In the genomic region with DNA sequence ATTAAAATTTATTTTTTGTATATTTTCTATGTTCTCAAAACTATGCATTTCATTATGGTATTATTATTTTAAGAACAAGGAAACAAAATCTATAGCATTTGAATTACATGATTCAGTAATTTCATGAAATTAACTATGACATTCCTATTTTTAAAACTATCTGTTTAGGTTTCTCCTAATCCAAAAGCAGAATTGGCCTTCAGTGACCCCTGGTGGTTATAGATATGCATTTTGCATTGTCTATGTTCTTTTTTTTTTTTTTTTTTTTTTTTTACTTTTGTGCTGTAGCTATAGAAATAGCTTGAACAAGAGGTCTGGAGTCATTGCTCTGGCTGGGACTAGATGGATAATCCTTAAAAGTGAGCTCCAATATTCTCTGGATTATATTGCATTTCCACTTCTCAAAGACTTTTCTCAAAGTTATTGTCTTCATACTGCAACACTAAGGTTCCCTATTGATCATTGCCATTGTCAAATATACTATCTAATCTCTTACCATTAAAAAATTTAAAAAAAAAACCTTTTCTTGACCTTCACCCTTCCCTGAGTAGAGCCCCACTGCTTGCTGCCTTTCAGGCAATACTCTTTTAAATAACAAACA, we compare ENCODE assay signal across 8 cellular contexts. TPM values are rescaled to one million over a fixed set of nuclear protein-coding genes. Genes with fewer than 3 reads are reported as not detected.
DNase-seq lines count a peak whose midpoint lies in the region; ATAC-seq, FAIRE-seq and TF ChIP-seq lines count a peak whose summit lies in the region.

No MANE protein-coding gene starts in this region.

- peaks cover 14% of the 10 kb centered on the region for H3K9me3 ChIP-seq in adipocyte (ENCODE audit: control insufficient read depth, low read length)
- H3K9me3 ChIP-seq in HepG2 (ENCODE audit: low read length) = peaks cover 4% of the 10 kb centered on the region

- H3K4me3 Mint-ChIP-seq in activated CD4-positive, alpha-beta T cell treated with anti-CD3 and anti-CD28 coated beads, Interleukin-2, amount 10 ng/mL, durations not matched to agents 7 days and 5 days = no peak overlapping the region

- H3K27ac Mint-ChIP-seq in activated CD4-positive, alpha-beta T cell treated with anti-CD3 and anti-CD28 coated beads, Interleukin-2, amount 10 ng/mL, durations not matched to agents 7 days and 5 days = no peak overlapping the region

- no peaks in the 10 kb centered on the region for H4K20me1 ChIP-seq in HepG2 (ENCODE audit: insufficient read depth, low read length)

- CTCF ChIA-PET in activated CD4-positive, alpha-beta T cell treated with anti-CD3 and anti-CD28 coated beads, Interleukin-2, amount 10 ng/mL, durations not matched to agents 7 days and 5 days (lab: Charles Lee) = interaction anchor here (0.5 kb wide), 1 partner anchor 24 kb away, joined by 6 read pairs; no protein-coding TSS in a partner anchor
- CTCF ChIA-PET in HepG2 (lab: Yijun Ruan, JAX; ENCODE audit: low intra/inter-chr PET ratio, low total read pairs) = interaction anchor here (0.7 to 1.9 kb wide), 4 partner anchors 37 to 173 kb away, joined by 3 to 11 read pairs (median 4); no protein-coding TSS in a partner anchor

- intact Hi-C loops in HepG2 (cut with micrococcal nuclease; ENCODE audit: unreplicated experiment) = loop anchor here (1.0 to 5.0 kb wide), 4 partner anchors 37 to 174 kb away; no protein-coding TSS in a partner anchor

- H3K4me1 Mint-ChIP-seq in activated CD4-positive, alpha-beta T cell treated with anti-CD3 and anti-CD28 coated beads, Interleukin-2, amount 10 ng/mL, durations not matched to agents 7 days and 5 days = no peaks in the 10 kb centered on the region

- no peak overlapping the region for H2AFZ ChIP-seq in HepG2 (ENCODE audit: low read length)

- BruUV-seq in HepG2 (replicated peaks; lab: Mats Ljungman, UMichigan) = no TSS peak

- H3K9ac ChIP-seq in adipocyte (ENCODE audit: low read length) (no peak overlapping the region), HepG2 (ENCODE audit: insufficient read depth, low read depth, low read length) (no peak overlapping the region)

- H3K27me3 ChIP-seq in adipocyte (replicated peaks; ENCODE audit: control insufficient read depth, insufficient read depth, low read length) (no peaks in the 10 kb centered on the region), HepG2 (ENCODE audit: control insufficient read depth in 1 of 2, insufficient read depth in 2 of 2, low read length in 2 of 2) (no peaks in the 10 kb centered on the region; a peak in 1 of 5 replicates)

- H3K27ac ChIP-seq in HepG2 (ENCODE audit: extremely low read length, insufficient read depth, low read length) = no peak overlapping the region

- peak; percentile 53 for TF ChIP-seq CTCF in HepG2 (CRISPR knock-in tag; IDR thresholded peaks at IDR 0.05)
- TF ChIP-seq CTCF in GM20000 (IDR thresholded peaks at IDR 0.05; ENCODE audit: extremely low read depth, missing control alignments) = no peak

- H3K9me3 Mint-ChIP-seq in activated CD4-positive, alpha-beta T cell treated with anti-CD3 and anti-CD28 coated beads, Interleukin-2, amount 10 ng/mL, durations not matched to agents 7 days and 5 days = peaks cover 5% of the 10 kb centered on the region

- DNase-seq in activated CD4-positive, alpha-beta T cell treated with anti-CD3 and anti-CD28 coated beads, Interleukin-2, amount 10 ng/mL, durations not matched to agents 7 days and 5 days = peak; percentile 42
- no peak for DNase-seq in activated CD4-positive, alpha-beta T cell treated with anti-CD3 and anti-CD28 coated beads, Interleukin-2, amount 50 U/mL, for 1 hour
- DNase-seq in NCI-H1092 treated with DMSO at 0.1 percent for 48 hours (lab: John Stamatoyannopoulos, UW) (peak; percentile 57), adipocyte (ENCODE audit: low read depth) (peak; percentile 83), HepG2 (ENCODE audit: low spot score) (peak; percentile 51), GM20000 (ENCODE audit: low spot score) (no peak)
- no peak for DNase-seq in effector CD8-positive, alpha-beta T cell (lab: John Stamatoyannopoulos, UW)

- no peaks in the 10 kb centered on the region for H3K36me3 Mint-ChIP-seq in activated CD4-positive, alpha-beta T cell treated with anti-CD3 and anti-CD28 coated beads, Interleukin-2, amount 10 ng/mL, durations not matched to agents 7 days and 5 days (ENCODE audit: low read depth)

- no peak overlapping the region for H3K4me2 ChIP-seq in HepG2 (ENCODE audit: low read depth, low read length)

- H3K79me2 ChIP-seq in HepG2 (ENCODE audit: insufficient read depth, low read length) = no peaks in the 10 kb centered on the region

- in situ Hi-C loops in HepG2 (cut with HindIII; ENCODE audit: extremely low pct_ligation_motif_present, low pct_unique_long_range_greater_than_20kb) = no loop called here

- H3K4me3 ChIP-seq in adipocyte (ENCODE audit: low read length) = no peak overlapping the region
- H3K4me3 ChIP-seq in HepG2 (replicated peaks in 1 of 3; ENCODE audit: insufficient read depth in 1 of 3, low read depth in 2 of 3, low read length in 3 of 3) = no peak overlapping the region

- ATAC-seq in HepG2 = peak; percentile 34; the same call in 1 of the 3 replicates
- no peak for ATAC-seq in HG03342 (IDR thresholded peaks at IDR 0.05; ENCODE audit: unreplicated experiment)

- peak; percentile 32 for FAIRE-seq in HepG2 (lab: Jason Lieb, UNC)

- H3K4me1 ChIP-seq in adipocyte (ENCODE audit: control insufficient read depth, insufficient read depth, low read length) (no peaks in the 10 kb centered on the region), HepG2 (ENCODE audit: insufficient read depth, low read length) (no peaks in the 10 kb centered on the region)

- POLR2A ChIA-PET in activated CD4-positive, alpha-beta T cell treated with anti-CD3 and anti-CD28 coated beads, Interleukin-2, amount 10 ng/mL, durations not matched to agents 7 days and 5 days (lab: Charles Lee) = no interaction called here
- POLR2A ChIA-PET in HepG2 (lab: Yijun Ruan, JAX) = interaction anchor here (0.7 kb wide), 1 partner anchor 134 kb away, joined by 3 read pairs; no protein-coding TSS in a partner anchor

- TF ChIP-seq RAD21 in HepG2 (CRISPR knock-in tag; IDR thresholded peaks at IDR 0.05) = no peak

- H3K36me3 ChIP-seq in adipocyte (ENCODE audit: control insufficient read depth, insufficient read depth, low read length, severe bottlenecking) = no peaks in the 10 kb centered on the region
- no peaks in the 10 kb centered on the region for H3K36me3 ChIP-seq in HepG2 (replicated peaks in 1 of 2; ENCODE audit: control insufficient read depth in 1 of 2, insufficient read depth in 2 of 2, low read length in 2 of 2)

- TF ChIP-seq POLR2A in HepG2 (IDR thresholded peaks at IDR 0.05; ENCODE audit: insufficient read depth in 1 of 2, low read depth in 2 of 2, low read length in 2 of 2) = no peak

- H3K27me3 Mint-ChIP-seq in activated CD4-positive, alpha-beta T cell treated with anti-CD3 and anti-CD28 coated beads, Interleukin-2, amount 10 ng/mL, durations not matched to agents 7 days and 5 days = peaks cover 42% of the 10 kb centered on the region

- no peak for TF ChIP-seq EP300 in HepG2 (IDR thresholded peaks at IDR 0.05; ENCODE audit: low read depth in 2 of 2, low read length in 2 of 2)
- no peak for TF ChIP-seq EP300 in HepG2 (CRISPR knock-in tag; IDR thresholded peaks at IDR 0.05; ENCODE audit: borderline replicate concordance)

RNA-seq across cellular contexts. Expression of gene DNAJC3, which starts 15.9 kb away (rescaled TPM):
- total RNA-seq in activated CD4-positive, alpha-beta T cell treated with anti-CD3 and anti-CD28 coated beads, Interleukin-2, amount 10 ng/mL, durations not matched to agents 7 days and 5 days = 10 to 100 TPM; 20.3 to 21.6 TPM
- 38.1 and 48.2 TPM in 2 replicates for total RNA-seq in HepG2 (2016; rRNA removed; fragmentation: Illumina TruSeq; extraction: Trizol)
- 30.3 and 34.8 TPM in 2 replicates for total RNA-seq in HepG2 (2016; cell fraction: cytosol; rRNA removed; fragmentation: Illumina TruSeq; extraction: Trizol; ENCODE audit: low read depth)
- total RNA-seq in HepG2 (2016; cell fraction: insoluble cytoplasmic fraction; rRNA removed; fragmentation: Illumina TruSeq; extraction: Trizol) = 32.9 and 48.9 TPM in 2 replicates
- total RNA-seq in HepG2 (2016; cell fraction: membrane; rRNA removed; fragmentation: Illumina TruSeq; extraction: Trizol) = 14.3 and 17.6 TPM in 2 replicates
- 48.4 and 54.1 TPM in 2 replicates for total RNA-seq in HepG2 (2016; cell fraction: nucleus; rRNA removed; fragmentation: Illumina TruSeq; extraction: Trizol)
- polyA plus RNA-seq in HepG2 (2011; rRNA removed) = 9.7 and 10.4 TPM in 2 replicates
- 5.4 and 8.2 TPM in 2 replicates for polyA plus RNA-seq in HepG2 (2011; cell fraction: cytosol; rRNA removed)
- polyA plus RNA-seq in HepG2 (2011; cell fraction: nucleus; rRNA removed) = 2.8 and 3.7 TPM in 2 replicates
- polyA plus RNA-seq in HepG2 (2012) = 12.1 and 15.4 TPM in 2 replicates
- 1.4 TPM in 2 replicates for polyA plus RNA-seq in HepG2 (2016; cell fraction: cytosol; fragmentation: Illumina TruSeq; extraction: Trizol; ENCODE audit: low read depth)
- 16.8 and 19.2 TPM in 2 replicates for polyA plus RNA-seq in HepG2 (2016; cell fraction: insoluble cytoplasmic fraction; fragmentation: Illumina TruSeq; extraction: Trizol; ENCODE audit: low read depth)
- 3.1 and 3.7 TPM in 2 replicates for polyA plus RNA-seq in HepG2 (2016; cell fraction: membrane; fragmentation: Illumina TruSeq; extraction: Trizol; ENCODE audit: low read depth)
- 37.4 and 38.5 TPM in 2 replicates for polyA plus RNA-seq in HepG2 (2016; cell fraction: nucleus; fragmentation: Illumina TruSeq; extraction: Trizol; ENCODE audit: insufficient read depth, low read depth)
- polyA minus RNA-seq in HepG2 (2011; rRNA and poly(A)+ RNA removed; ENCODE audit: low replicate concordance) = 13.2 and 17.4 TPM in 2 replicates
- 21.4 and 25.3 TPM in 2 replicates for polyA minus RNA-seq in HepG2 (2011; cell fraction: cytosol; rRNA and poly(A)+ RNA removed)
- 14.4 and 17.8 TPM in 2 replicates for polyA minus RNA-seq in HepG2 (2011; cell fraction: nucleus; rRNA and poly(A)+ RNA removed)

RNA-seq across cellular contexts. Expression of gene DZIP1, which starts 16.6 kb away (rescaled TPM):
- under 1 TPM; 0.05 to 0.15 TPM for total RNA-seq in activated CD4-positive, alpha-beta T cell treated with anti-CD3 and anti-CD28 coated beads, Interleukin-2, amount 10 ng/mL, durations not matched to agents 7 days and 5 days
- total RNA-seq in HepG2 (2016; rRNA removed; fragmentation: Illumina TruSeq; extraction: Trizol) = 36.7 and 36.9 TPM in 2 replicates
- 21.9 and 22.3 TPM in 2 replicates for total RNA-seq in HepG2 (2016; cell fraction: cytosol; rRNA removed; fragmentation: Illumina TruSeq; extraction: Trizol; ENCODE audit: low read depth)
- total RNA-seq in HepG2 (2016; cell fraction: insoluble cytoplasmic fraction; rRNA removed; fragmentation: Illumina TruSeq; extraction: Trizol) = 30.6 and 38.7 TPM in 2 replicates
- total RNA-seq in HepG2 (2016; cell fraction: membrane; rRNA removed; fragmentation: Illumina TruSeq; extraction: Trizol) = 73.3 and 77.2 TPM in 2 replicates
- total RNA-seq in HepG2 (2016; cell fraction: nucleus; rRNA removed; fragmentation: Illumina TruSeq; extraction: Trizol) = 38.1 and 43.2 TPM in 2 replicates
- polyA plus RNA-seq in HepG2 (2011; rRNA removed) = 10.8 and 11.0 TPM in 2 replicates
- 6.0 and 6.6 TPM in 2 replicates for polyA plus RNA-seq in HepG2 (2011; cell fraction: cytosol; rRNA removed)
- 18.3 and 20.8 TPM in 2 replicates for polyA plus RNA-seq in HepG2 (2011; cell fraction: nucleus; rRNA removed)
- 9.4 and 12.5 TPM in 2 replicates for polyA plus RNA-seq in HepG2 (2012)
- polyA plus RNA-seq in HepG2 (2016; cell fraction: cytosol; fragmentation: Illumina TruSeq; extraction: Trizol; ENCODE audit: low read depth) = 22.5 and 24.2 TPM in 2 replicates
- 29.9 and 34.9 TPM in 2 replicates for polyA plus RNA-seq in HepG2 (2016; cell fraction: insoluble cytoplasmic fraction; fragmentation: Illumina TruSeq; extraction: Trizol; ENCODE audit: low read depth)
- polyA plus RNA-seq in HepG2 (2016; cell fraction: membrane; fragmentation: Illumina TruSeq; extraction: Trizol; ENCODE audit: low read depth) = 46.4 and 53.4 TPM in 2 replicates
- 49.4 and 55.6 TPM in 2 replicates for polyA plus RNA-seq in HepG2 (2016; cell fraction: nucleus; fragmentation: Illumina TruSeq; extraction: Trizol; ENCODE audit: insufficient read depth, low read depth)
- 18.4 TPM in 1 of 2 replicates, not detected in the other for polyA minus RNA-seq in HepG2 (2011; rRNA and poly(A)+ RNA removed; ENCODE audit: low replicate concordance)
- 9.9 and 11.3 TPM in 2 replicates for polyA minus RNA-seq in HepG2 (2011; cell fraction: cytosol; rRNA and poly(A)+ RNA removed)
- polyA minus RNA-seq in HepG2 (2011; cell fraction: nucleus; rRNA and poly(A)+ RNA removed) = 25.0 and 31.2 TPM in 2 replicates

Comparison
In these comparisons a context has a peak if more than half of its experiments do, and no peak if none do; other contexts are left out.
1. DNase-seq: peak in activated CD4-positive, alpha-beta T cell treated with anti-CD3 and anti-CD28 coated beads, Interleukin-2, amount 10 ng/mL, durations not matched to agents 7 days and 5 days (single experiment), NCI-H1092 treated with DMSO at 0.1 percent for 48 hours (single experiment), adipocyte (single experiment) and HepG2 (single experiment); none in activated CD4-positive, alpha-beta T cell treated with anti-CD3 and anti-CD28 coated beads, Interleukin-2, amount 50 U/mL, for 1 hour (single experiment), effector CD8-positive, alpha-beta T cell (single experiment) and GM20000 (single experiment).
2. RNA of gene DZIP1, which starts 16.6 kb away (total RNA-seq): 21.9 to 77.2 TPM in HepG2; 0.05 to 0.15 TPM in activated CD4-positive, alpha-beta T cell treated with anti-CD3 and anti-CD28 coated beads, Interleukin-2, amount 10 ng/mL, durations not matched to agents 7 days and 5 days; every median in the first group is over 10 times any median in the second.